In genomic region chr3:173993299-173993698, GRCh38 we compare ENCODE assay signal across 1 cellular context.
TF ChIP-seq lines count a peak whose summit lies in the region.

No MANE protein-coding gene starts in this region.

TF ChIP-seq in HepG2, 621 proteins besides CTCF, POLR2A, EP300 and RAD21 (continued from another document):
- no peak for TF ChIP-seq ZNF710 (CRISPR knock-in tag; IDR thresholded peaks at IDR 0.05; ENCODE audit: borderline replicate concordance)
- TF ChIP-seq ZNF274 (CRISPR knock-in tag; IDR thresholded peaks at IDR 0.05) = no peak
- TF ChIP-seq ZNF570 (CRISPR knock-in tag; IDR thresholded peaks at IDR 0.05; ENCODE audit: borderline replicate concordance) = no peak
- TF ChIP-seq SRSF9 (IDR thresholded peaks at IDR 0.05; ENCODE audit: borderline replicate concordance, insufficient read depth, low read depth, low read length, poor library complexity, severe bottlenecking) = no peak
